ENCODE assay signal across 9 cellular contexts in the genomic region with DNA sequence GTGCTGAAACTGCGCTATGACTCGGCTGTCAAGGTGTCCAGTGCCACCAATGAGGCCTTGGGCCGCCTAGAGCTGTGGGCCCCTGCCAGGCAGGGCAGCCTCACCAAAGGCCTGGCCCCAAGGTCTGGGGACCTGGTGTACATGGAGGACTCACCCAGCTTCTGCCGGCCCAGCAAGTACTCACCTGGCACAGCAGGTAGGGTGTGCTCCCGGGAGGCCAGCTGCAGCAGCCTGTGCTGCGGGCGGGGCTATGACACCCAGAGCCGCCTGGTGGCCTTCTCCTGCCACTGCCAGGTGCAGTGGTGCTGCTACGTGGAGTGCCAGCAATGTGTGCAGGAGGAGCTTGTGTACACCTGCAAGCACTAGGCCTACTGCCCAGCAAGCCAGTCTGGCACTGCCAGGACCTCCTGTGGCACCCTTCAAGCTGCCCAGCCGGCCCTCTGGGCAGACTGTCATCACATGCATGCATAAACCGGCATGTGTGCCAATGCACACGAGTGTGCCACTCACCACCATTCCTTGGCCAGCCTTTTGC. TPM values are rescaled to one million over a fixed set of nuclear protein-coding genes. Genes with fewer than 3 reads are reported as not detected.
DNase-seq lines count a peak whose midpoint lies in the region; ATAC-seq, FAIRE-seq and TF ChIP-seq lines count a peak whose summit lies in the region.
"Had no signal": no experiment of that assay in that cellular context is flagged by ENCODE, and none has a peak within 500 bp of the region (broad histone marks: within the 10 kb centered on the region; RNA-seq: fewer than 3 reads in every experiment).

No MANE protein-coding gene starts in this region.

- H3K36me3 Mint-ChIP-seq in Caco-2 (ENCODE audit: insufficient read depth, unreplicated experiment) (no peaks in the 10 kb centered on the region), CD14-positive monocyte (no peaks in the 10 kb centered on the region), T-cell (no peaks in the 10 kb centered on the region)

- no peaks in the 10 kb centered on the region for H3K4me1 ChIP-seq in Caco-2
- H3K4me1 ChIP-seq in PC-9 (replicated peaks; ENCODE audit: insufficient read depth) = no peaks in the 10 kb centered on the region
- H3K4me1 ChIP-seq in kidney (ENCODE audit: control insufficient read depth in 1 of 2, insufficient read depth in 1 of 2, low read depth in 1 of 2, low read length in 2 of 2) = peaks cover 0 to 4% of the 10 kb centered on the region in 2 donors
- H3K4me1 ChIP-seq in tibial artery = no peaks in the 10 kb centered on the region

- no peaks in the 10 kb centered on the region for H3K27me3 Mint-ChIP-seq in Caco-2 (ENCODE audit: insufficient read depth, unreplicated experiment)
- H3K27me3 Mint-ChIP-seq in CD14-positive monocyte (ENCODE audit: low read depth in 3 of 3) = peaks cover under 1 to 5% (median 1%) of the 10 kb centered on the region in 3 donors
- no peaks in the 10 kb centered on the region for H3K27me3 Mint-ChIP-seq in T-cell

- H3K9me3 ChIP-seq in Caco-2 (no peaks in the 10 kb centered on the region), PC-9 (ENCODE audit: insufficient read depth, low read depth) (no peaks in the 10 kb centered on the region), kidney (ENCODE audit: control insufficient read depth in 1 of 2, low read length in 2 of 2) (no peaks in the 10 kb centered on the region), tibial artery (no peaks in the 10 kb centered on the region)

- H3K9me3 Mint-ChIP-seq in Caco-2 (ENCODE audit: unreplicated experiment) = no peaks in the 10 kb centered on the region
- no peaks in the 10 kb centered on the region for H3K9me3 Mint-ChIP-seq in CD14-positive monocyte
- no peaks in the 10 kb centered on the region for H3K9me3 Mint-ChIP-seq in T-cell

- H3K79me2 ChIP-seq in PC-9 (ENCODE audit: low read depth) = no peaks in the 10 kb centered on the region

- no peak overlapping the region for H3K4me3 Mint-ChIP-seq in Caco-2 (ENCODE audit: unreplicated experiment)
- no peak overlapping the region for H3K4me3 Mint-ChIP-seq in CD14-positive monocyte
- no peak overlapping the region for H3K4me3 Mint-ChIP-seq in T-cell

- peak; percentile 73 to 88 for TF ChIP-seq CTCF in Caco-2 (IDR thresholded peaks at IDR 0.05; ENCODE audit: insufficient read depth in 1 of 2, low read depth in 1 of 2, low read length in 1 of 2, severe bottlenecking in 1 of 2, unreplicated experiment in 1 of 2)
- TF ChIP-seq CTCF in HFF-Myc (IDR thresholded peaks at IDR 0.05; ENCODE audit: low read depth, low read length, missing control alignments) = peak; percentile 32
- peak; percentile 80 for TF ChIP-seq CTCF in PC-9 (conservative IDR thresholded peaks at IDR 0.05)
- peak; percentile 46 for TF ChIP-seq CTCF in kidney (IDR thresholded peaks at IDR 0.05; ENCODE audit: borderline replicate concordance, extremely low read depth, insufficient read depth)
- no peak for TF ChIP-seq CTCF in CD14-positive monocyte (IDR thresholded peaks at IDR 0.05)
- TF ChIP-seq CTCF in tibial artery (IDR thresholded peaks at IDR 0.05) = no peak

- H3F3A ChIP-seq in PC-9 (ENCODE audit: insufficient read depth, low read depth) = no peaks in the 10 kb centered on the region

- no peak overlapping the region for H2AFZ ChIP-seq in PC-9

- intact Hi-C loops in Caco-2 (cut with micrococcal nuclease; ENCODE audit: unreplicated experiment) (no loop called here), PC-9 (cut with micrococcal nuclease; ENCODE audit: unreplicated experiment) (no loop called here), kidney (cut with DNase I) (no loop called here), CD14-positive monocyte (cut with micrococcal nuclease) (no loop called here), tibial artery (cut with DNase I; ENCODE audit: low total_unique reads) (no loop called here)

- no peak overlapping the region for H3K4me2 ChIP-seq in PC-9

- no peaks in the 10 kb centered on the region for H4K20me1 ChIP-seq in PC-9 (ENCODE audit: insufficient read depth)

- no peaks in the 10 kb centered on the region for H3K36me3 ChIP-seq in Caco-2 (ENCODE audit: control insufficient read depth, insufficient read depth, low read length)
- H3K36me3 ChIP-seq in PC-9 (ENCODE audit: low read depth) = no peaks in the 10 kb centered on the region
- H3K36me3 ChIP-seq in kidney (ENCODE audit: control insufficient read depth in 1 of 2, insufficient read depth in 2 of 2, low read length in 2 of 2) = no peaks in the 10 kb centered on the region
- H3K36me3 ChIP-seq in tibial artery = no peaks in the 10 kb centered on the region

- BruUV-seq in Caco-2 (replicated peaks; lab: Mats Ljungman, UMichigan) = no TSS peak
- no TSS peak for BruUV-seq in PC-9 (replicated peaks; lab: Mats Ljungman, UMichigan)

- ATAC-seq in T-cell (replicated peaks in 1 of 4) = no peak

- H3K4me3 ChIP-seq in Caco-2 (ENCODE audit: low read depth, low read length) (no peak overlapping the region), HFF-Myc (replicated peaks; ENCODE audit: low read depth, low read length) (no peak overlapping the region), PC-9 (no peak overlapping the region), kidney (ENCODE audit: low read length in 2 of 2) (no peak overlapping the region), tibial artery (no peak overlapping the region)

- H3K9me2 ChIP-seq in PC-9 (ENCODE audit: insufficient read depth) = no peaks in the 10 kb centered on the region

- H3K9ac ChIP-seq in kidney (ENCODE audit: low read length in 2 of 2) = no peak overlapping the region

- DNase-seq in Caco-2 (peak; percentile 56 to 74), HFF-Myc (ENCODE audit: extremely low read depth, low read depth) (no peak), PC-9 (peak; percentile 55 to 57), kidney (peak; percentile 85), CD14-positive monocyte (ENCODE audit: low spot score) (no peak), activated gamma-delta T cell (lab: John Stamatoyannopoulos, UW) (no peak), T-cell (no peak), tibial artery (no peak)
- DNase-seq: hippocampal formation had no signal

- no peaks in the 10 kb centered on the region for H3K27me3 ChIP-seq in Caco-2 (replicated peaks; ENCODE audit: control insufficient read depth, insufficient read depth, low read length)
- H3K27me3 ChIP-seq in PC-9 (ENCODE audit: insufficient read depth, low read depth) = peaks cover 10% of the 10 kb centered on the region; the same call in 1 of the 2 replicates
- H3K27me3 ChIP-seq in tibial artery = peaks cover 0 to 18% of the 10 kb centered on the region in 2 donors

- FAIRE-seq in kidney (lab: Jason Lieb, UNC) = no peak

- CTCF ChIA-PET in Caco-2 (lab: Charles Lee) = interaction anchor here (0.6 to 1.4 kb wide), 5 partner anchors 17 to 66 kb away, joined by 3 to 6 read pairs (median 3); a partner anchor contains a TSS
- CTCF ChIA-PET in PC-9 (lab: Charles Lee) = interaction anchor here (0.5 kb wide), 1 partner anchor 927 kb away, joined by 3 read pairs; no protein-coding TSS in a partner anchor
- CTCF ChIA-PET in T-cell (lab: Charles Lee) = no interaction called here

- H3K27ac ChIP-seq in PC-9 = no peak overlapping the region
- H3K27ac ChIP-seq in kidney (ENCODE audit: low read depth in 2 of 2, low read length in 2 of 2) = peak overlapping the region in 1 of 2 donors; percentile 16
- no peak overlapping the region for H3K27ac ChIP-seq in tibial artery

- no peaks in the 10 kb centered on the region for H3K4me1 Mint-ChIP-seq in Caco-2 (ENCODE audit: low read depth, unreplicated experiment)
- peaks cover 44% of the 10 kb centered on the region for H3K4me1 Mint-ChIP-seq in CD14-positive monocyte
- peaks cover 3 to 5% (median 4%) of the 10 kb centered on the region in 3 donors for H3K4me1 Mint-ChIP-seq in T-cell

- H3K27ac Mint-ChIP-seq in Caco-2 (ENCODE audit: unreplicated experiment) (no peak overlapping the region), CD14-positive monocyte (no peak overlapping the region), T-cell (no peak overlapping the region)

- POLR2A ChIA-PET in Caco-2 (lab: Charles Lee) (no interaction called here), PC-9 (lab: Charles Lee; ENCODE audit: unreplicated experiment) (interaction anchor here (0.6 kb wide), 1 partner anchor 75 kb away, joined by 3 read pairs; no protein-coding TSS in a partner anchor), T-cell (lab: Charles Lee) (interaction anchor here in 1 of 2 donors (0.6 kb wide), 1 partner anchor 19 kb away, joined by 3 read pairs; no protein-coding TSS in a partner anchor)

RNA-seq across cellular contexts. Expression of a gene that starts 25.0 kb away (rescaled TPM):
- total RNA-seq in Caco-2 (2022) = not detected in 2 replicates
- not detected in 2 replicates for total RNA-seq in PC-9 (2021)
- 5.3 TPM for total RNA-seq in kidney
- polyA plus RNA-seq in kidney (ENCODE audit: insufficient read depth, low read depth, low replicate concordance) = 1.9 TPM
- polyA plus RNA-seq in CD14-positive monocyte = under 1 TPM in 1 of 2 donors, not detected in 1; 0.19 TPM
- total RNA-seq in T-cell = not detected

RNA-seq across cellular contexts. Expression of a gene that starts 46.5 kb away (rescaled TPM):
- total RNA-seq in Caco-2 (2022) (84.0 and 84.1 TPM in 2 replicates), PC-9 (2021) (31.7 and 34.5 TPM in 2 replicates), kidney (68.2 TPM), T-cell (10 to 100 TPM; 60.3 to 80.2 (median 74.1) TPM)
- polyA plus RNA-seq in kidney (ENCODE audit: insufficient read depth, low read depth, low replicate concordance) (61.4 TPM), CD14-positive monocyte (10 to 100 TPM; 27.7 to 31.1 TPM)

RNA-seq across cellular contexts. Expression of a gene that starts 57.9 kb away (rescaled TPM):
- 8.7 and 8.8 TPM in 2 replicates for total RNA-seq in Caco-2 (2022)
- 11.5 and 14.0 TPM in 2 replicates for total RNA-seq in PC-9 (2021)
- 0.38 TPM for total RNA-seq in kidney
- 1.3 TPM for polyA plus RNA-seq in kidney (ENCODE audit: insufficient read depth, low read depth, low replicate concordance)
- polyA plus RNA-seq in CD14-positive monocyte = not detected
- under 1 TPM in 3 of 5 donors, not detected in 2; 0.09 to 0.12 (median 0.10) TPM for total RNA-seq in T-cell

Comparison
In these comparisons a context has a peak if more than half of its experiments do, and no peak if none do; other contexts are left out.
1. DNase-seq: peak in Caco-2 (2 of 2), PC-9 (2 of 2) and kidney (single experiment); none in HFF-Myc (single experiment), CD14-positive monocyte (single experiment), activated gamma-delta T cell (single experiment), T-cell (0 of 34) and tibial artery (0 of 2).
2. CTCF ChIP-seq: peak in Caco-2 (2 of 2), HFF-Myc (single experiment), PC-9 (single experiment) and kidney (single experiment); none in CD14-positive monocyte (single experiment) and tibial artery (0 of 2).
3. CTCF ChIA-PET loops: an anchor here in Caco-2 (0.6 to 1.4 kb wide) and PC-9 (0.5 kb wide); none called in T-cell.